ENCODE assay signal across 17 cellular contexts in the genomic region with DNA sequence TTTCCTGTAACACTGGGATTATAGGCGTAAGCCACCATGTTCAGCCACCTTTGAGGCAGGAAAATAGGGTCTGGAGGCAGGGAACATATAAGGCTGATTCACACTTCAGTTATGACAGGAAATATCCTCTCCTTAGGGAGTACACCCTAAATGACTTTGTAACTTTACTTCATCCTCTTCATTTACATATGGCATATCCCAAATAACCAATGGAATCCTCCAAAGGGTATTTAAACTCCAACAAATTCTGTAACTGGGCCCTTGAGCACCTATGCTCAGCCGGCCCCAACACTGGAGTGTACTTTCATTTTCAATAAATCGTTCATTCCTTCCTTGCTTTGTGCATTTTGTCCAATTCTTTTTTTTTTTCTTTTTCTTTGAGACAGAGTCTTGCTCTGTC. TPM values are rescaled to one million over a fixed set of nuclear protein-coding genes. Genes with fewer than 3 reads are reported as not detected.
A peak's percentile ranks its signal among the peaks of the same experiment; 100 is the strongest.
DNase-seq lines count a peak whose midpoint lies in the region; ATAC-seq and TF ChIP-seq lines count a peak whose summit lies in the region.
"Had no signal": no experiment of that assay in that cellular context is flagged by ENCODE, and none has a peak within 500 bp of the region (broad histone marks: within the 10 kb centered on the region; RNA-seq: fewer than 3 reads in every experiment).

No MANE protein-coding gene starts in this region.

- peak overlapping the region in 10 of 11 experiments; percentile 95 to 100 (median 99); a peak in 20 of 22 replicates for H3K27ac ChIP-seq in BLaER1 treated with 17β-estradiol and CSF1 and Interleukin-3, amounts not matched to agents 10 nM and 100 nM
- H3K27ac ChIP-seq in ascending aorta (peak overlapping the region; percentile 96 to 100), trophoblast cell (ENCODE audit: low read depth, low read length) (no peak overlapping the region)

- no peak overlapping the region for H2AK5ac ChIP-seq in trophoblast cell (ENCODE audit: low read length)

- DNase-seq in HS-5 (ENCODE audit: low read depth) = peak; percentile 45
- no peak for DNase-seq in ascending aorta (ENCODE audit: low spot score in 2 of 2)
- peak; percentile 39 to 53 for DNase-seq in trophoblast cell
- no peak for DNase-seq in ACHN
- DNase-seq in natural killer cell = no peak
- DNase-seq: activated CD8-positive, alpha-beta memory T cell treated with anti-CD3 and anti-CD28 coated beads, Interleukin-2, amount 50 U/mL, for 48 hours; effector CD8-positive, alpha-beta T cell; GOT3; naive B cell; NCI-H1930; NCI-H524; T-helper 1 cell had no signal

- WGBS in trophoblast cell (ENCODE audit: extremely low coverage, insufficient coverage, insufficient read length) = no CpG with 5 or more reads among the region's 3 CpGs

- no peak overlapping the region for H2AFZ ChIP-seq in trophoblast cell (ENCODE audit: insufficient read depth, low read length, poor library complexity)

- peak overlapping the region in 4 of 10 experiments; percentile 7 to 80 (median 40); a peak in 1 of 20 replicates for H3K4me3 ChIP-seq in BLaER1 treated with 17β-estradiol and CSF1 and Interleukin-3, amounts not matched to agents 10 nM and 100 nM
- H3K4me3 ChIP-seq in ascending aorta (no peak overlapping the region), trophoblast cell (ENCODE audit: low read depth, low read length) (no peak overlapping the region)

- no peaks in the 10 kb centered on the region for H3K9me3 Mint-ChIP-seq in natural killer cell
- H3K9me3 Mint-ChIP-seq: activated naive CD4-positive, alpha-beta T cell treated with anti-CD3 and anti-CD28 coated beads, Interleukin-2, amount 50 U/mL, for 24 hours; CD14-positive monocyte; naive B cell had no signal

- H3K4me1 ChIP-seq in BLaER1 treated with 17β-estradiol and CSF1 and Interleukin-3, amounts not matched to agents 10 nM and 100 nM = peaks cover 34 to 76% (median 66%) of the 10 kb centered on the region in 10 experiments
- peaks cover 4 to 19% of the 10 kb centered on the region in 2 donors for H3K4me1 ChIP-seq in ascending aorta
- peaks cover 9 to 10% of the 10 kb centered on the region in 2 experiments for H3K4me1 ChIP-seq in trophoblast cell (ENCODE audit: control insufficient read depth in 1 of 2, insufficient read depth in 2 of 2, low read length in 2 of 2)

- no peak overlapping the region for H2BK12ac ChIP-seq in trophoblast cell (ENCODE audit: low read length)

- H4K12ac ChIP-seq in trophoblast cell (ENCODE audit: low read depth, low read length) = no peak overlapping the region

- in situ Hi-C loops in ACHN (cut with HindIII; ENCODE audit: low pct_ligation_motif_present, low pct_unique_long_range_greater_than_20kb, low sequenced_read_pairs) = no loop called here

- H3K79me2 ChIP-seq in trophoblast cell (ENCODE audit: control insufficient read depth, insufficient read depth, low read length, poor library complexity) = peaks cover 4% of the 10 kb centered on the region

- TF ChIP-seq CTCF in ascending aorta (IDR thresholded peaks at IDR 0.05) (no peak), natural killer cell (IDR thresholded peaks at IDR 0.05) (no peak)

- H3K27me3 Mint-ChIP-seq in natural killer cell (ENCODE audit: low read depth in 2 of 2) = no peaks in the 10 kb centered on the region
- H3K27me3 Mint-ChIP-seq: activated naive CD4-positive, alpha-beta T cell treated with anti-CD3 and anti-CD28 coated beads, Interleukin-2, amount 50 U/mL, for 24 hours; naive B cell had no signal

- H2BK5ac ChIP-seq in trophoblast cell (ENCODE audit: low read depth, low read length, poor library complexity) = peak overlapping the region; percentile 76

- peak overlapping the region; percentile 76 to 94 (median 90) for H3K4me2 ChIP-seq in BLaER1 treated with 17β-estradiol and CSF1 and Interleukin-3, amounts not matched to agents 10 nM and 100 nM
- H3K4me2 ChIP-seq in trophoblast cell (ENCODE audit: low read length) = no peak overlapping the region

- H3K9ac ChIP-seq in BLaER1 treated with 17β-estradiol and CSF1 and Interleukin-3, amounts not matched to agents 10 nM and 100 nM = peak overlapping the region; percentile 26 to 99 (median 96); a peak in 16 of 22 replicates
- H3K9ac ChIP-seq in trophoblast cell (ENCODE audit: low read length) = no peak overlapping the region

- H3K18ac ChIP-seq in trophoblast cell (ENCODE audit: low read length) = no peak overlapping the region

- H3K36me3 Mint-ChIP-seq in natural killer cell = no peaks in the 10 kb centered on the region

- H3K27me3 ChIP-seq in BLaER1 treated with 17β-estradiol and CSF1 and Interleukin-3, amounts not matched to agents 10 nM and 100 nM = no peaks in the 10 kb centered on the region
- no peaks in the 10 kb centered on the region for H3K27me3 ChIP-seq in ascending aorta
- H3K27me3 ChIP-seq in trophoblast cell (ENCODE audit: insufficient read depth, low read length) = no peaks in the 10 kb centered on the region

- H3K4ac ChIP-seq in trophoblast cell (ENCODE audit: low read depth, low read length) = no peak overlapping the region

- H2BK120ac ChIP-seq in trophoblast cell (ENCODE audit: insufficient read depth, low read length, poor library complexity) = no peak overlapping the region

- no peak overlapping the region for H3K14ac ChIP-seq in trophoblast cell (ENCODE audit: low read length)

- H4K91ac ChIP-seq in trophoblast cell (ENCODE audit: low read depth, low read length) = peak overlapping the region; percentile 45

- peaks cover 24 to 28% (median 27%) of the 10 kb centered on the region in 11 experiments for H3K36me3 ChIP-seq in BLaER1 treated with 17β-estradiol and CSF1 and Interleukin-3, amounts not matched to agents 10 nM and 100 nM
- H3K36me3 ChIP-seq in ascending aorta = peaks cover 17 to 26% of the 10 kb centered on the region in 2 donors
- H3K36me3 ChIP-seq in trophoblast cell (ENCODE audit: control insufficient read depth in 1 of 2, insufficient read depth in 2 of 2, low read length in 2 of 2) = peaks cover 24% of the 10 kb centered on the region in 2 experiments

- H3K4me3 Mint-ChIP-seq in natural killer cell = no peak overlapping the region

- H3K79me1 ChIP-seq in trophoblast cell (ENCODE audit: low read length) = peaks cover 13% of the 10 kb centered on the region

- intact Hi-C loops in ascending aorta (cut with DNase I) = loop anchor here (2.0 to 10.0 kb wide), 2 partner anchors 60 to 96 kb away; a partner anchor contains a TSS
- intact Hi-C loops in natural killer cell (cut with micrococcal nuclease) = loop anchor here (5.0 kb wide), 2 partner anchors 73 to 292 kb away; a partner anchor contains a TSS

- no peak overlapping the region for H3K23ac ChIP-seq in trophoblast cell (ENCODE audit: low read length)

- ATAC-seq in GM18909 (IDR thresholded peaks at IDR 0.05; ENCODE audit: poor library complexity, unreplicated experiment) (no peak), HG02763 (IDR thresholded peaks at IDR 0.05; ENCODE audit: unreplicated experiment) (no peak), natural killer cell (no peak)

- H3K27ac Mint-ChIP-seq in natural killer cell = no peak overlapping the region
- H3K27ac Mint-ChIP-seq: activated naive CD4-positive, alpha-beta T cell treated with anti-CD3 and anti-CD28 coated beads, Interleukin-2, amount 50 U/mL, for 24 hours had no signal

- H4K20me1 ChIP-seq in BLaER1 treated with 17β-estradiol and CSF1 and Interleukin-3, amounts not matched to agents 10 nM and 100 nM = peaks cover 0 to 29% (median 21%) of the 10 kb centered on the region in 11 experiments; a peak in 14 of 22 replicates

- no peaks in the 10 kb centered on the region for H3K9me3 ChIP-seq in BLaER1 treated with 17β-estradiol and CSF1 and Interleukin-3, amounts not matched to agents 10 nM and 100 nM (replicated peaks in 1 of 11)
- no peaks in the 10 kb centered on the region for H3K9me3 ChIP-seq in ascending aorta
- H3K9me3 ChIP-seq in trophoblast cell (ENCODE audit: insufficient read depth, low read depth, low read length) = no peaks in the 10 kb centered on the region

- no peak overlapping the region for H4K8ac ChIP-seq in trophoblast cell (ENCODE audit: low read depth, low read length)

- peaks cover 0 to 29% of the 10 kb centered on the region in 2 donors for H3K4me1 Mint-ChIP-seq in natural killer cell

RNA-seq across cellular contexts. Expression of a gene that starts 1.6 kb away (rescaled TPM):
- total RNA-seq in ascending aorta = 31.0 TPM
- 26.9 and 28.6 TPM in 2 replicates for polyA plus RNA-seq in trophoblast cell (2013)
- total RNA-seq in natural killer cell = 100 to 1,000 TPM; 140 to 155 (median 146) TPM

RNA-seq across cellular contexts. Expression of a gene that starts 10.2 kb away (rescaled TPM):
- total RNA-seq in ascending aorta (155 TPM), natural killer cell (10 to 100 TPM; 34.6 to 45.6 (median 38.5) TPM)
- 50.6 and 52.2 TPM in 2 replicates for polyA plus RNA-seq in trophoblast cell (2013)

RNA-seq across cellular contexts. Expression of a gene that starts 47.7 kb away (rescaled TPM):
- total RNA-seq in ascending aorta = 115 TPM
- polyA plus RNA-seq in trophoblast cell (2013) = 69.3 and 74.1 TPM in 2 replicates
- 100 to 1,000 TPM; 319 to 380 (median 338) TPM for total RNA-seq in natural killer cell

Comparison
In these comparisons a context has a peak if more than half of its experiments do, and no peak if none do; other contexts are left out.
1. DNase-seq: peak in HS-5 (single experiment) and trophoblast cell (2 of 2); none in ascending aorta (0 of 2), ACHN (single experiment) and natural killer cell (single experiment).